Comparison of ENCODE assay signal across 22 cellular contexts in the genomic region with DNA sequence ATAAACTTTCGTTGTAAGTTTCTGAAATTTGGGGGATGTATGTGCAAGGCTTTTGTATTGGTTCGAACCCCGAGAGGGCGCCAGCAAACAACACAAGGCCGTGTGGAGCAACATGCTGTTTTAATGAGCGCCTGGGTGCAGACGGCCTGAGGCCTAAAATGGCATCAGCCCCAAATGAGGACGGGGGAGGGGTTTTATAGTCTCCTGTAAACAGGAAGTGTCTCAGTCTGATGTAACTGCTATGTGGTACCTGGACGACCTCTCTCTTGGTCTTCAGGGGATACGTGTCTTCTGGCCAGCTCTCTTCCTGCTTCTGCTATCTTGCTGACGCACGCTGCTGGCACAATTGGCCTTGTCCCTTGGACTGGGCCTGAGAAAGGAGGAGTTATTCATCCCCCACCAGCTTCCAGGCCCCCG.
DNase-seq lines count a peak whose midpoint lies in the region; ATAC-seq and TF ChIP-seq lines count a peak whose summit lies in the region.
"Had no signal": no experiment of that assay in that cellular context is flagged by ENCODE, and none has a peak within 500 bp of the region (broad histone marks: within the 10 kb centered on the region; RNA-seq: fewer than 3 reads in every experiment).

No MANE protein-coding gene starts in this region.

- whole genome bisulfite sequencing in ovary, 3 donors = 72 to 73% (median 72%) methylated on average over 13 of the region's 13 CpGs

- peak overlapping the region; percentile 92 for H3K27ac ChIP-seq in PC-3 (ENCODE audit: low read length)
- H3K27ac ChIP-seq in CD4-positive, alpha-beta T cell (ENCODE audit: low read depth, low read length) = no peak overlapping the region
- H3K27ac ChIP-seq in ovary = no peak overlapping the region
- H3K27ac ChIP-seq: BLaER1 treated with 17β-estradiol and CSF1 and Interleukin-3, amounts not matched to agents 10 nM and 100 nM; body of pancreas; lower lobe of right lung; SJCRH30 had no signal

- H3K27me3 ChIP-seq in PC-3 (ENCODE audit: low read length) = no peaks in the 10 kb centered on the region
- no peaks in the 10 kb centered on the region for H3K27me3 ChIP-seq in CD4-positive, alpha-beta T cell (ENCODE audit: control insufficient read depth, insufficient read depth, low read length)
- no peaks in the 10 kb centered on the region for H3K27me3 ChIP-seq in ovary
- H3K27me3 ChIP-seq: BLaER1 treated with 17β-estradiol and CSF1 and Interleukin-3, amounts not matched to agents 10 nM and 100 nM; body of pancreas; MG63; SJCRH30 had no signal

- no peaks in the 10 kb centered on the region for H3K79me2 ChIP-seq in PC-3 (ENCODE audit: low read length)

- TF ChIP-seq CTCF in PC-3 (conservative IDR thresholded peaks at IDR 0.05; ENCODE audit: low read depth, low read length) (peak; percentile 83), fibroblast of pulmonary artery (IDR thresholded peaks at IDR 0.05; ENCODE audit: low read length, missing control alignments) (no peak), foreskin fibroblast (IDR thresholded peaks at IDR 0.05; ENCODE audit: low read depth, low read length) (no peak), ovary (IDR thresholded peaks at IDR 0.05) (no peak)
- no peak for TF ChIP-seq CTCF in CD4-positive, alpha-beta T cell (IDR thresholded peaks at IDR 0.05)

- H3K36me3 ChIP-seq in PC-3 (ENCODE audit: low read depth, low read length) = no peaks in the 10 kb centered on the region
- no peaks in the 10 kb centered on the region for H3K36me3 ChIP-seq in ovary
- H3K36me3 ChIP-seq: BLaER1 treated with 17β-estradiol and CSF1 and Interleukin-3, amounts not matched to agents 10 nM and 100 nM; lower lobe of right lung; MG63; SJCRH30 had no signal

- H2AFZ ChIP-seq in PC-3 (ENCODE audit: low read length) = peak overlapping the region; percentile 81

- H3K36me3 Mint-ChIP-seq in CD4-positive, alpha-beta T cell (ENCODE audit: low read depth) = no peaks in the 10 kb centered on the region
- H3K36me3 Mint-ChIP-seq: activated naive CD8-positive, alpha-beta T cell treated with anti-CD3 and anti-CD28 coated beads for 36 hours had no signal

- peak overlapping the region; percentile 68 for H3K4me2 ChIP-seq in PC-3 (ENCODE audit: low read length)

- TF ChIP-seq POLR2A in ovary (IDR thresholded peaks at IDR 0.05) = no peak

- no peak overlapping the region for H3K4me3 Mint-ChIP-seq in CD4-positive, alpha-beta T cell
- H3K4me3 Mint-ChIP-seq: activated naive CD8-positive, alpha-beta T cell treated with anti-CD3 and anti-CD28 coated beads for 36 hours; activated T-helper 1 cell treated with anti-CD3 and anti-CD28 coated beads, Interleukin-12 subunit alpha, Interleukin-12 subunit beta, Interleukin-2, Interleukin-4 antibody, amounts not matched to agents 30 ng/mL and 10 ng/mL and 1 ng/mL, durations not matched to agents 14 hours and 24 hours and 36 hours had no signal

- CTCF ChIA-PET in PC-3 (lab: Charles Lee) = no interaction called here
- CTCF ChIA-PET in CD4-positive, alpha-beta T cell (lab: Charles Lee) = no interaction called here

- no peaks in the 10 kb centered on the region for H3K9me2 ChIP-seq in PC-3 (replicated peaks; ENCODE audit: low read length)

- no peaks in the 10 kb centered on the region for H3K27me3 Mint-ChIP-seq in CD4-positive, alpha-beta T cell
- H3K27me3 Mint-ChIP-seq: activated naive CD8-positive, alpha-beta T cell treated with anti-CD3 and anti-CD28 coated beads for 36 hours had no signal

- no peaks in the 10 kb centered on the region for H3F3A ChIP-seq in PC-3 (ENCODE audit: low read length, unreplicated experiment)

- ATAC-seq in PC-3 = peak; percentile 90
- no peak for ATAC-seq in CD4-positive, alpha-beta T cell (ENCODE audit: poor library complexity)
- ATAC-seq: body of pancreas, lower lobe of right lung had no signal

- intact Hi-C loops in PC-3 (cut with micrococcal nuclease) = loop anchor here (1.0 to 5.0 kb wide), 5 partner anchors 92 to 334 kb away; no protein-coding TSS in a partner anchor
- intact Hi-C loops in CD4-positive, alpha-beta T cell (cut with DNase I, micrococcal nuclease) = no loop called here
- intact Hi-C loops in ovary (cut with DNase I) = no loop called here

- H3K9me3 ChIP-seq in PC-3 (ENCODE audit: low read length) = no peaks in the 10 kb centered on the region
- no peaks in the 10 kb centered on the region for H3K9me3 ChIP-seq in CD4-positive, alpha-beta T cell (ENCODE audit: control insufficient read depth, low read length)
- no peaks in the 10 kb centered on the region for H3K9me3 ChIP-seq in ovary
- H3K9me3 ChIP-seq: BLaER1 treated with 17β-estradiol and CSF1 and Interleukin-3, amounts not matched to agents 10 nM and 100 nM; body of pancreas; lower lobe of right lung; MG63; SJCRH30 had no signal

- BruUV-seq in PC-3 (replicated peaks; lab: Mats Ljungman, UMichigan) = no TSS peak

- TF ChIP-seq EP300 in ovary (IDR thresholded peaks at IDR 0.05) = no peak

- no peaks in the 10 kb centered on the region for H4K20me1 ChIP-seq in PC-3 (ENCODE audit: low read length)
- H4K20me1 ChIP-seq: BLaER1 treated with 17β-estradiol and CSF1 and Interleukin-3, amounts not matched to agents 10 nM and 100 nM had no signal

- H3K9me3 Mint-ChIP-seq in CD4-positive, alpha-beta T cell = peaks cover 16% of the 10 kb centered on the region
- H3K9me3 Mint-ChIP-seq: activated naive CD8-positive, alpha-beta T cell treated with anti-CD3 and anti-CD28 coated beads for 36 hours had no signal

- no peaks in the 10 kb centered on the region for H3K4me1 Mint-ChIP-seq in CD4-positive, alpha-beta T cell (ENCODE audit: low read depth)
- H3K4me1 Mint-ChIP-seq: activated naive CD8-positive, alpha-beta T cell treated with anti-CD3 and anti-CD28 coated beads for 36 hours had no signal

- H3K4me3 ChIP-seq in PC-3 (ENCODE audit: low read length) (no peak overlapping the region), fibroblast of pulmonary artery (replicated peaks; ENCODE audit: low read depth, low read length) (no peak overlapping the region), foreskin fibroblast (ENCODE audit: low read depth in 1 of 2, low read length in 2 of 2) (no peak overlapping the region), ovary (no peak overlapping the region)
- H3K4me3 ChIP-seq: BLaER1 treated with 17β-estradiol and CSF1 and Interleukin-3, amounts not matched to agents 10 nM and 100 nM; body of pancreas; lower lobe of right lung; MG63; SJCRH30 had no signal

- peak; percentile 28 for DNase-seq in Daoy (ENCODE audit: low read depth)
- DNase-seq in PC-3 = peak; percentile 98
- DNase-seq in fibroblast of pulmonary artery (ENCODE audit: low read depth) = peak; percentile 86
- DNase-seq in left kidney (ENCODE audit: low read depth, low spot score) = peak; percentile 16
- DNase-seq in NCI-H510A (lab: John Stamatoyannopoulos, UW) = no peak
- no peak for DNase-seq in foreskin fibroblast
- DNase-seq in CD4-positive, alpha-beta T cell = no peak
- DNase-seq in ovary = no peak
- DNase-seq: activated naive CD8-positive, alpha-beta T cell treated with anti-CD3 and anti-CD28 coated beads for 36 hours; body of pancreas; dermis blood vessel endothelial cell; GDM1; lower lobe of right lung; MG63; NCI-H187 treated with DMSO at 0.1 percent for 48 hours; NK-92 treated with Interleukin-12 subunit alpha and Interleukin-12 subunit beta, amount 100 ng/mL, for 24 hours; stimulated activated CD4-positive, alpha-beta T cell treated with anti-CD3 and anti-CD28 coated beads, Interleukin-4, amount 100 ng/mL, for 24 hours; substantia nigra; T-helper 2 cell had no signal

- H3K9ac ChIP-seq in PC-3 (ENCODE audit: low read length) = peak overlapping the region; percentile 75
- H3K9ac ChIP-seq: BLaER1 treated with 17β-estradiol and CSF1 and Interleukin-3, amounts not matched to agents 10 nM and 100 nM had no signal

- no peak overlapping the region for H3K27ac Mint-ChIP-seq in CD4-positive, alpha-beta T cell
- H3K27ac Mint-ChIP-seq: activated naive CD8-positive, alpha-beta T cell treated with anti-CD3 and anti-CD28 coated beads for 36 hours; activated T-helper 1 cell treated with anti-CD3 and anti-CD28 coated beads, Interleukin-12 subunit alpha, Interleukin-12 subunit beta, Interleukin-2, Interleukin-4 antibody, amounts not matched to agents 30 ng/mL and 10 ng/mL and 1 ng/mL, durations not matched to agents 14 hours and 24 hours and 36 hours had no signal

- peaks cover 34% of the 10 kb centered on the region for H3K4me1 ChIP-seq in PC-3 (ENCODE audit: insufficient read depth, low read length)
- no peaks in the 10 kb centered on the region for H3K4me1 ChIP-seq in ovary (ENCODE audit: insufficient read depth)
- H3K4me1 ChIP-seq: body of pancreas, lower lobe of right lung, SJCRH30 had no signal

- POLR2A ChIA-PET in PC-3 (lab: Charles Lee; ENCODE audit: unreplicated experiment) = no interaction called here
- POLR2A ChIA-PET in CD4-positive, alpha-beta T cell (lab: Charles Lee) = no interaction called here

Comparison
In these comparisons a context has a peak if more than half of its experiments do, and no peak if none do; other contexts are left out.
1. DNase-seq: peak in Daoy (single experiment), PC-3 (single experiment), fibroblast of pulmonary artery (single experiment) and left kidney (single experiment); none in NCI-H510A (single experiment), foreskin fibroblast (0 of 2), CD4-positive, alpha-beta T cell (0 of 10) and ovary (0 of 5).